11 cellular contexts compared by ENCODE assay signal in the genomic region with DNA sequence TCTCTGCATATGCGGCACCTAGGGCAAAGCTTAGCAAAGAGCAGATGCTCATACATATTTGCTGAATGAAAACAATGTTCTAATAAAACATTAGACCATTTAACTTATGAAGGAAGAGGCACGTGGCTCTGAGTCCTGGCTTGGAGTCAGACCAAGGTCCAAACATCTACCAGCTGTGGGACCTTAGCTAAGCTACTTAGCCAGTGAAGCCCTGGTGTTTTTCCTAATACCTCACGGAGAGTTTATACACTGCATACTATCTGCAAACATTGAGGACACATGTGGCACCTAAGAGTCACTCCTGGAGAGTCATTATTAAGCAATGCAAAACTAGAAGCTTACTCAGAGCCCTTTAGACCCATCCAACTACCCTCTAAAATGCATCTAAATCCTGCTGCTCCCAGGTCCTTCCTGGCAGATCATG.
A peak's percentile ranks its signal among the peaks of the same experiment; 100 is the strongest.
DNase-seq lines count a peak whose midpoint lies in the region; ATAC-seq and TF ChIP-seq lines count a peak whose summit lies in the region.
"Had no signal": no experiment of that assay in that cellular context is flagged by ENCODE, and none has a peak within 500 bp of the region (broad histone marks: within the 10 kb centered on the region; RNA-seq: fewer than 3 reads in every experiment).

No MANE protein-coding gene starts in this region.

- TF ChIP-seq CTCF in fibroblast of pulmonary artery (IDR thresholded peaks at IDR 0.05; ENCODE audit: low read length, missing control alignments) (no peak), GM20000 (IDR thresholded peaks at IDR 0.05; ENCODE audit: extremely low read depth, missing control alignments) (no peak)

- DNase-seq in AG20443 (ENCODE audit: low spot score) (peak; percentile 67), RKO (ENCODE audit: low spot score) (peak; percentile 16), fibroblast of pulmonary artery (ENCODE audit: low read depth) (peak; percentile 65), non-pigmented ciliary epithelial cell (ENCODE audit: low read depth) (peak; percentile 65), GM20000 (ENCODE audit: low spot score) (no peak)
- no peak for DNase-seq in activated naive CD4-positive, alpha-beta T cell treated with anti-CD3 and anti-CD28 coated beads, Interleukin-2, amount 50 U/mL, for 16 hours
- DNase-seq: NCI-H1048; NK-92 treated with Interleukin-12 subunit alpha and Interleukin-12 subunit beta, amount 100 ng/mL, for 24 hours; WERI-Rb-1 had no signal

- no peak for ATAC-seq in GM19455 (IDR thresholded peaks at IDR 0.05; ENCODE audit: unreplicated experiment)
- ATAC-seq in GM19324 (IDR thresholded peaks at IDR 0.05; ENCODE audit: low FRiP score, unreplicated experiment), result no peak

- H3K4me3 ChIP-seq in fibroblast of pulmonary artery (replicated peaks; ENCODE audit: low read depth, low read length), result no peak overlapping the region

Comparison
In these comparisons a context has a peak if more than half of its experiments do, and no peak if none do; other contexts are left out.
1. DNase-seq: peak in AG20443 (single experiment), RKO (single experiment), fibroblast of pulmonary artery (single experiment) and non-pigmented ciliary epithelial cell (single experiment); none in activated naive CD4-positive, alpha-beta T cell treated with anti-CD3 and anti-CD28 coated beads, Interleukin-2, amount 50 U/mL, for 16 hours (single experiment) and GM20000 (single experiment).